9 cellular contexts compared by ENCODE assay signal in genomic region chr7:41979834-41980307, GRCh38.
DNase-seq lines count a peak whose midpoint lies in the region; FAIRE-seq and TF ChIP-seq lines count a peak whose summit lies in the region.
"Had no signal": no experiment of that assay in that cellular context is flagged by ENCODE, and none has a peak within 500 bp of the region (broad histone marks: within the 10 kb centered on the region; RNA-seq: fewer than 3 reads in every experiment).

No MANE protein-coding gene starts in this region.

- 28% methylated on average over 6 of the region's 6 CpGs for WGBS in small intestine, 3 donors

- DNase-seq in GM06990 (ENCODE audit: extremely low read depth, insufficient read length): no peak
- no peak for DNase-seq in colonic mucosa
- peak; percentile 19 for DNase-seq in midbrain (lab: John Stamatoyannopoulos, UW)
- DNase-seq in small intestine: no peak
- DNase-seq in NCI-H510A treated with DMSO at 0.1 percent for 48 hours (lab: John Stamatoyannopoulos, UW): no peak
- DNase-seq in anterior cingulate cortex (lab: John Stamatoyannopoulos, UW): no peak
- no peak for DNase-seq in NCI-H1092 treated with DMSO at 0.1 percent for 48 hours (lab: John Stamatoyannopoulos, UW)
- DNase-seq: naive B cell had no signal

- H4K20me1 ChIP-seq in Loucy (ENCODE audit: insufficient read depth, low read length, poor library complexity, severe bottlenecking): no peaks in the 10 kb centered on the region

- no peaks in the 10 kb centered on the region for H3K36me3 ChIP-seq in GM06990 (ENCODE audit: control insufficient read depth, insufficient read depth, low read length)
- H3K36me3 ChIP-seq in Loucy (ENCODE audit: insufficient read depth, low read length): no peaks in the 10 kb centered on the region
- no peaks in the 10 kb centered on the region for H3K36me3 ChIP-seq in colonic mucosa
- H3K36me3 ChIP-seq in small intestine (ENCODE audit: control insufficient read depth in 2 of 2, insufficient read depth in 2 of 2, low read length in 2 of 2): no peaks in the 10 kb centered on the region

- H3K4me2 ChIP-seq in Loucy (ENCODE audit: low read depth, low read length, poor library complexity, severe bottlenecking): no peak overlapping the region

- TF ChIP-seq CTCF in GM06990 (IDR thresholded peaks at IDR 0.05; ENCODE audit: insufficient read depth, low read length, poor library complexity, severe bottlenecking): peak; percentile 68
- peak; percentile 80 for TF ChIP-seq CTCF in Loucy (conservative IDR thresholded peaks at IDR 0.05; ENCODE audit: low read length)
- TF ChIP-seq CTCF in colonic mucosa (IDR thresholded peaks at IDR 0.05): peak; percentile 54

- no peaks in the 10 kb centered on the region for H3K4me1 ChIP-seq in Loucy (ENCODE audit: insufficient read depth, low read length, poor library complexity, severe bottlenecking)
- no peaks in the 10 kb centered on the region for H3K4me1 ChIP-seq in colonic mucosa
- H3K4me1 ChIP-seq in small intestine (ENCODE audit: control insufficient read depth in 2 of 2, insufficient read depth in 1 of 2, low read depth in 1 of 2, low read length in 1 of 2): no peaks in the 10 kb centered on the region

- H3K27me3 ChIP-seq in GM06990 (replicated peaks; ENCODE audit: control insufficient read depth, insufficient read depth, low read length) (no peaks in the 10 kb centered on the region), Loucy (ENCODE audit: insufficient read depth, low read length, poor library complexity, severe bottlenecking) (no peaks in the 10 kb centered on the region), colonic mucosa (no peaks in the 10 kb centered on the region), small intestine (ENCODE audit: control insufficient read depth in 2 of 2, insufficient read depth in 2 of 2, low read length in 2 of 2) (no peaks in the 10 kb centered on the region)

- intact Hi-C loops in colonic mucosa (cut with DNase I): loop anchor here (10.0 kb wide), 2 partner anchors 105 to 855 kb away; no protein-coding TSS in a partner anchor

- H3K4me3 ChIP-seq in GM06990 (replicated peaks; ENCODE audit: low read depth, low read length) (no peak overlapping the region), Loucy (ENCODE audit: low read length, poor library complexity, severe bottlenecking) (no peak overlapping the region), colonic mucosa (no peak overlapping the region), small intestine (ENCODE audit: low read depth in 1 of 2, low read length in 2 of 2) (no peak overlapping the region)

- H3K9me3 ChIP-seq in Loucy (ENCODE audit: insufficient read depth, low read depth, low read length) (no peaks in the 10 kb centered on the region), colonic mucosa (no peaks in the 10 kb centered on the region), small intestine (ENCODE audit: control insufficient read depth, low read depth) (no peaks in the 10 kb centered on the region)

- no peaks in the 10 kb centered on the region for H3K9me2 ChIP-seq in Loucy (replicated peaks; ENCODE audit: low read depth, low read length)

- H3K9ac ChIP-seq in Loucy (ENCODE audit: low read depth, low read length, poor library complexity, severe bottlenecking): no peak overlapping the region
- no peak overlapping the region for H3K9ac ChIP-seq in colonic mucosa (ENCODE audit: low read depth in 2 of 2, low read length in 2 of 2)

- H3F3A ChIP-seq in Loucy (ENCODE audit: low read depth): no peaks in the 10 kb centered on the region

- H3K27ac ChIP-seq in colonic mucosa: no peak overlapping the region
- H3K27ac ChIP-seq in small intestine (ENCODE audit: low read depth in 1 of 2, low read length in 1 of 2): no peak overlapping the region

- no peak for FAIRE-seq in small intestine (lab: Jason Lieb, UNC)

- H2AFZ ChIP-seq in Loucy (ENCODE audit: low read length): no peak overlapping the region

- H3K79me2 ChIP-seq in Loucy (ENCODE audit: insufficient read depth, low read length): no peaks in the 10 kb centered on the region
